In genomic region chr5:128015978-128016377, GRCh38 we compare ENCODE assay signal across 3 cellular contexts.
A peak's percentile ranks its signal among the peaks of the same experiment; 100 is the strongest.
TF ChIP-seq lines count a peak whose summit lies in the region.

No MANE protein-coding gene starts in this region.

TF ChIP-seq in A549, 52 proteins besides CTCF, POLR2A, EP300 and RAD21:
- TF ChIP-seq HOXA7 (CRISPR knock-in tag; IDR thresholded peaks at IDR 0.05) (no peak), HES2 (IDR thresholded peaks at IDR 0.05) (no peak), BHLHE40 (IDR thresholded peaks at IDR 0.05; ENCODE audit: low read depth, low read length) (no peak), NFE2L2 (conservative IDR thresholded peaks at IDR 0.05; ENCODE audit: low read length) (no peak), FOSL2 (IDR thresholded peaks at IDR 0.05) (no peak), FOSL2 (CRISPR knock-in tag; IDR thresholded peaks at IDR 0.05) (peak; percentile 55; the same call in 1 of the 2 replicates), MAFK (IDR thresholded peaks at IDR 0.05; ENCODE audit: partially characterized antibody) (no peak), EHMT2 (IDR thresholded peaks at IDR 0.05; ENCODE audit: low read depth) (no peak), EHF (CRISPR knock-in tag; IDR thresholded peaks at IDR 0.05) (no peak), HEYL (CRISPR knock-in tag; IDR thresholded peaks at IDR 0.05) (no peak), CBX8 (IDR thresholded peaks at IDR 0.05) (no peak), ZSCAN20 (CRISPR knock-in tag; IDR thresholded peaks at IDR 0.05) (no peak), ATOH8 (CRISPR knock-in tag; IDR thresholded peaks at IDR 0.05; ENCODE audit: low read depth) (no peak), NPAS2 (CRISPR knock-in tag; IDR thresholded peaks at IDR 0.05; ENCODE audit: borderline replicate concordance) (no peak), SREBF2 (IDR thresholded peaks at IDR 0.05) (no peak), GATA3 (IDR thresholded peaks at IDR 0.05; ENCODE audit: borderline replicate concordance) (peak; percentile 41; the same call in 1 of the 2 replicates), PHF8 (IDR thresholded peaks at IDR 0.05; ENCODE audit: borderline replicate concordance, low read depth) (no peak)

TF ChIP-seq in HCT116, 20 proteins besides CTCF, POLR2A, EP300 and RAD21:
- TF ChIP-seq POLR2AphosphoS5 (IDR thresholded peaks at IDR 0.05; ENCODE audit: low read depth, low read length) (no peak), FOSL1 (IDR thresholded peaks at IDR 0.05; ENCODE audit: low read depth) (0 out of 2 replicates have a peak, but pooled peaks have one; percentile 12), JUND (IDR thresholded peaks at IDR 0.05) (no peak), YY1 (IDR thresholded peaks at IDR 0.05; ENCODE audit: extremely low read depth, insufficient replicate concordance, low read depth, low read length) (no peak), EGR1 (IDR thresholded peaks at IDR 0.05; ENCODE audit: low read depth) (no peak)

TF ChIP-seq in K562, 482 proteins besides CTCF, POLR2A, EP300 and RAD21 (continues in another document):
- TF ChIP-seq MEIS2 (IDR thresholded peaks at IDR 0.05; ENCODE audit: partially characterized antibody) (peak; percentile 5), BMI1 (IDR thresholded peaks at IDR 0.05; ENCODE audit: low read length) (no peak), SIX5 (IDR thresholded peaks at IDR 0.05; ENCODE audit: borderline replicate concordance in 1 of 2, insufficient read depth in 1 of 2, low read depth in 1 of 2, low read length in 2 of 2) (no peak), JUND (IDR thresholded peaks at IDR 0.05; ENCODE audit: borderline replicate concordance, low read depth, low read length) (peak; percentile 94), JUND (tag; IDR thresholded peaks at IDR 0.05; ENCODE audit: borderline replicate concordance, low read depth, low read length) (peak; percentile 93; the same call in 2 of the 3 replicates), MITF (IDR thresholded peaks at IDR 0.05) (no peak), SMARCE1 (IDR thresholded peaks at IDR 0.05) (peak; percentile 92), KDM4B (IDR thresholded peaks at IDR 0.05; ENCODE audit: borderline replicate concordance in 2 of 2, low read depth in 1 of 2) (no peak), ZNF277 (CRISPR knock-in tag; IDR thresholded peaks at IDR 0.05; ENCODE audit: borderline replicate concordance) (no peak), NCOA6 (IDR thresholded peaks at IDR 0.05) (no peak), ZNF695 (CRISPR knock-in tag; IDR thresholded peaks at IDR 0.05) (no peak), MTF1 (CRISPR knock-in tag; IDR thresholded peaks at IDR 0.05; ENCODE audit: borderline replicate concordance) (no peak), CXXC5 (CRISPR knock-in tag; IDR thresholded peaks at IDR 0.05) (no peak), ATF3 (IDR thresholded peaks at IDR 0.05) (peak; percentile 83), ATF3 (CRISPR knock-in tag; conservative IDR thresholded peaks at IDR 0.05) (no peak), FOSL1 (tag; conservative IDR thresholded peaks at IDR 0.05) (peak; percentile 92), NCOA2 (IDR thresholded peaks at IDR 0.05; ENCODE audit: partially characterized antibody in 2 of 2) (no peak), TOE1 (IDR thresholded peaks at IDR 0.05; ENCODE audit: borderline replicate concordance) (no peak), TOE1 (CRISPR knock-in tag; IDR thresholded peaks at IDR 0.05; ENCODE audit: borderline replicate concordance, low read depth) (no peak), MAX (CRISPR knock-in tag; IDR thresholded peaks at IDR 0.05) (no peak), FOS (IDR thresholded peaks at IDR 0.05; ENCODE audit: extremely low read depth, insufficient read length) (peak; percentile 60), CTCFL (IDR thresholded peaks at IDR 0.05; ENCODE audit: borderline replicate concordance, insufficient read depth, low read depth, low read length, poor library complexity, severe bottlenecking) (no peak), DPF2 (IDR thresholded peaks at IDR 0.05) (peak; percentile 86), SFPQ (IDR thresholded peaks at IDR 0.05; ENCODE audit: low read depth, low read length) (no peak), CCNT2 (IDR thresholded peaks at IDR 0.05; ENCODE audit: borderline replicate concordance, extremely low read depth, insufficient read length, low read depth, low read length) (peak; percentile 16), ASH1L (IDR thresholded peaks at IDR 0.05; ENCODE audit: borderline replicate concordance, low read depth, partially characterized antibody) (no peak), CREB1 (IDR thresholded peaks at IDR 0.05) (no peak), CREB1 (CRISPR knock-in tag; IDR thresholded peaks at IDR 0.05) (no peak), TCF3 (CRISPR knock-in tag; IDR thresholded peaks at IDR 0.05) (no peak), ZNF444 (CRISPR knock-in tag; IDR thresholded peaks at IDR 0.05) (peak; percentile 47; the same call in 1 of the 2 replicates), STAT6 (CRISPR knock-in tag; IDR thresholded peaks at IDR 0.05) (no peak), ZFPM2 (CRISPR knock-in tag; IDR thresholded peaks at IDR 0.05) (no peak), SMARCC2 (IDR thresholded peaks at IDR 0.05; ENCODE audit: low read depth) (peak; percentile 72; the same call in 1 of the 2 replicates), MCM2 (IDR thresholded peaks at IDR 0.05; ENCODE audit: low read depth) (no peak), MTA1 (IDR thresholded peaks at IDR 0.05; ENCODE audit: borderline replicate concordance) (0 out of 2 replicates have a peak, but pooled peaks have one; percentile 50), VEZF1 (CRISPR knock-in tag; IDR thresholded peaks at IDR 0.05) (peak; percentile 37; the same call in 1 of the 2 replicates), PML (IDR thresholded peaks at IDR 0.05; ENCODE audit: low read length) (no peak), ZNF785 (CRISPR knock-in tag; IDR thresholded peaks at IDR 0.05) (no peak), U2AF2 (optimal IDR thresholded peaks at IDR 0.05; ENCODE audit: low read depth, low read length) (no peak), ZNF280A (IDR thresholded peaks at IDR 0.05; ENCODE audit: low read depth, partially characterized antibody) (no peak), SMAD4 (CRISPR knock-in tag; conservative IDR thresholded peaks at IDR 0.05) (no peak), ARID1B (IDR thresholded peaks at IDR 0.05) (peak; percentile 86), RBM34 (IDR thresholded peaks at IDR 0.05; ENCODE audit: borderline replicate concordance, insufficient read depth, low read length) (no peak), EWSR1 (IDR thresholded peaks at IDR 0.05; ENCODE audit: borderline replicate concordance, low read depth, partially characterized antibody) (no peak), HMBOX1 (IDR thresholded peaks at IDR 0.05) (peak; percentile 34; the same call in 1 of the 2 replicates)
